Comparison of ENCODE assay signal across 25 cellular contexts in genomic region chr3:56962200-56962599, GRCh38.
DNase-seq lines count a peak whose midpoint lies in the region; ATAC-seq and TF ChIP-seq lines count a peak whose summit lies in the region.
"Had no signal": no experiment of that assay in that cellular context is flagged by ENCODE, and none has a peak within 500 bp of the region (broad histone marks: within the 10 kb centered on the region; RNA-seq: fewer than 3 reads in every experiment).

No MANE protein-coding gene starts in this region.

- no peak overlapping the region for H3K27ac ChIP-seq in CD8-positive, alpha-beta T cell (ENCODE audit: low read depth, low read length)
- H3K27ac ChIP-seq: SJSA1, tibial nerve had no signal

- H3K27me3 Mint-ChIP-seq in CD8-positive, alpha-beta T cell (ENCODE audit: low read depth), result no peaks in the 10 kb centered on the region
- H3K27me3 Mint-ChIP-seq in natural killer cell treated with Interleukin-12 subunit alpha and Interleukin-12 subunit beta and Interleukin-15 and Interleukin-18, amount 100 ng/mL, for 72 hours, result no peaks in the 10 kb centered on the region
- H3K27me3 Mint-ChIP-seq: activated CD8-positive, alpha-beta T cell treated with anti-CD3 and anti-CD28 coated beads for 36 hours; activated T-cell treated with anti-CD3 and anti-CD28 coated beads, Interleukin-2, amount 50 U/mL, for 24 hours had no signal

- H3K36me3 ChIP-seq in CD8-positive, alpha-beta T cell (ENCODE audit: insufficient read depth, low read length), result no peaks in the 10 kb centered on the region
- H3K36me3 ChIP-seq: SJSA1, tibial nerve had no signal

- TF ChIP-seq CTCF in CD8-positive, alpha-beta T cell (IDR thresholded peaks at IDR 0.05), result no peak

- no peaks in the 10 kb centered on the region for H3K9me3 ChIP-seq in CD8-positive, alpha-beta T cell (ENCODE audit: low read length)
- H3K9me3 ChIP-seq: SJSA1 had no signal

- no peak overlapping the region for H3K27ac Mint-ChIP-seq in CD8-positive, alpha-beta T cell
- no peak overlapping the region for H3K27ac Mint-ChIP-seq in natural killer cell treated with Interleukin-12 subunit alpha and Interleukin-12 subunit beta and Interleukin-15 and Interleukin-18, amount 100 ng/mL, for 72 hours
- H3K27ac Mint-ChIP-seq: activated CD8-positive, alpha-beta T cell treated with anti-CD3 and anti-CD28 coated beads for 36 hours; activated T-cell treated with anti-CD3 and anti-CD28 coated beads, Interleukin-2, amount 50 U/mL, for 24 hours had no signal

- POLR2A ChIA-PET in CD8-positive, alpha-beta T cell (lab: Charles Lee), result no interaction called here

- intact Hi-C loops in CD8-positive, alpha-beta T cell (cut with DNase I, micrococcal nuclease), result no loop called here

- H3K36me3 Mint-ChIP-seq in CD8-positive, alpha-beta T cell, result no peaks in the 10 kb centered on the region
- no peaks in the 10 kb centered on the region for H3K36me3 Mint-ChIP-seq in natural killer cell treated with Interleukin-12 subunit alpha and Interleukin-12 subunit beta and Interleukin-15 and Interleukin-18, amount 100 ng/mL, for 72 hours

- CTCF ChIA-PET in CD8-positive, alpha-beta T cell (lab: Charles Lee), result interaction anchor here (0.9 to 1.8 kb wide), 2 partner anchors 162 to 260 kb away, joined by 3 to 6 read pairs; no protein-coding TSS in a partner anchor

- H3K9me3 Mint-ChIP-seq in CD8-positive, alpha-beta T cell, result peaks cover 3% of the 10 kb centered on the region
- H3K9me3 Mint-ChIP-seq in natural killer cell treated with Interleukin-12 subunit alpha and Interleukin-12 subunit beta and Interleukin-15 and Interleukin-18, amount 100 ng/mL, for 72 hours, result no peaks in the 10 kb centered on the region
- H3K9me3 Mint-ChIP-seq: activated CD8-positive, alpha-beta T cell treated with anti-CD3 and anti-CD28 coated beads for 36 hours had no signal

- DNase-seq in DMS 273 treated with DMSO at 0.1 percent for 48 hours (lab: John Stamatoyannopoulos, UW) (peak; percentile 2), NCI-H187 treated with DMSO at 0.1 percent for 48 hours (lab: John Stamatoyannopoulos, UW) (peak; percentile 57), myocyte (ENCODE audit: low read depth) (peak; percentile 22)
- no peak for DNase-seq in CD8-positive, alpha-beta T cell
- no peak for DNase-seq in natural killer cell treated with Interleukin-12 subunit alpha and Interleukin-12 subunit beta and Interleukin-15 and Interleukin-18, amount 100 ng/mL, for 72 hours (ENCODE audit: low spot score)
- DNase-seq: activated CD4-positive, CD25-positive, alpha-beta regulatory T cell; activated CD8-positive, alpha-beta T cell treated with anti-CD3 and anti-CD28 coated beads for 36 hours; activated naive CD4-positive, alpha-beta T cell treated with anti-CD3 and anti-CD28 coated beads, Interleukin-2, amount 50 U/mL, for 16 hours; activated T-cell treated with anti-CD3 and anti-CD28 coated beads, Interleukin-2, amount 50 U/mL, for 24 hours; AML-193; aorta; cerebellar nuclear complex; COR-L47; effector CD4-positive, alpha-beta T cell; left ventricle myocardium superior; NCI-H1105 treated with DMSO at 0.1 percent for 48 hours; NCI-H526; occipital lobe; stimulated activated CD4-positive, alpha-beta T cell treated with anti-CD3 and anti-CD28 coated beads, Interleukin-1b, Interleukin-23, amount 100 ng/mL, for 48 hours; stimulated activated naive CD4-positive, alpha-beta T cell treated with Interleukin-2 at 50 U/mL for 16 hours; T-helper 9 cell had no signal

- ATAC-seq in SK-N-SH treated with all-trans-retinoic acid at 6 μM for 48 hours (peak; percentile 40; the same call in 1 of the 3 replicates), HG03442 (IDR thresholded peaks at IDR 0.05; ENCODE audit: unreplicated experiment) (no peak)
- ATAC-seq in CD8-positive, alpha-beta T cell, result no peak
- no peak for ATAC-seq in natural killer cell treated with Interleukin-12 subunit alpha and Interleukin-12 subunit beta and Interleukin-15 and Interleukin-18, amount 100 ng/mL, for 72 hours
- ATAC-seq: activated CD8-positive, alpha-beta T cell treated with anti-CD3 and anti-CD28 coated beads for 36 hours; left ventricle myocardium superior had no signal

- H3K4me1 ChIP-seq in CD8-positive, alpha-beta T cell (ENCODE audit: insufficient read depth, low read length), result no peaks in the 10 kb centered on the region
- H3K4me1 ChIP-seq: SJSA1, tibial nerve had no signal

- H3K4me3 Mint-ChIP-seq in CD8-positive, alpha-beta T cell, result no peak overlapping the region
- H3K4me3 Mint-ChIP-seq in natural killer cell treated with Interleukin-12 subunit alpha and Interleukin-12 subunit beta and Interleukin-15 and Interleukin-18, amount 100 ng/mL, for 72 hours, result no peak overlapping the region
- H3K4me3 Mint-ChIP-seq: activated CD8-positive, alpha-beta T cell treated with anti-CD3 and anti-CD28 coated beads for 36 hours; activated T-cell treated with anti-CD3 and anti-CD28 coated beads, Interleukin-2, amount 50 U/mL, for 24 hours had no signal

- H3K4me3 ChIP-seq in CD8-positive, alpha-beta T cell (ENCODE audit: low read depth, low read length), result no peak overlapping the region
- H3K4me3 ChIP-seq: SJSA1, tibial nerve had no signal

- H3K27me3 ChIP-seq in CD8-positive, alpha-beta T cell (ENCODE audit: insufficient read depth, low read length), result no peaks in the 10 kb centered on the region
- H3K27me3 ChIP-seq: SJSA1, tibial nerve had no signal

- no peaks in the 10 kb centered on the region for H3K4me1 Mint-ChIP-seq in CD8-positive, alpha-beta T cell (ENCODE audit: low read depth)
- H3K4me1 Mint-ChIP-seq in natural killer cell treated with Interleukin-12 subunit alpha and Interleukin-12 subunit beta and Interleukin-15 and Interleukin-18, amount 100 ng/mL, for 72 hours (ENCODE audit: low read depth in 2 of 2), result peaks cover 0 to 8% of the 10 kb centered on the region in 2 donors

TF ChIP-seq in SK-N-SH treated with all-trans-retinoic acid at 6 μM for 48 hours, 23 proteins besides CTCF, POLR2A, EP300 and RAD21:
- TF ChIP-seq RARB (CRISPR knock-in tag; IDR thresholded peaks at IDR 0.05), result no peak
- no peak for TF ChIP-seq ZFP30 (CRISPR knock-in tag; IDR thresholded peaks at IDR 0.05)
- no peak for TF ChIP-seq TCF4 (CRISPR knock-in tag; IDR thresholded peaks at IDR 0.05; ENCODE audit: borderline replicate concordance)
- no peak for TF ChIP-seq ZNF70 (CRISPR knock-in tag; IDR thresholded peaks at IDR 0.05)
- TF ChIP-seq ISL1 (CRISPR knock-in tag; IDR thresholded peaks at IDR 0.05), result no peak
- no peak for TF ChIP-seq PATZ1 (CRISPR knock-in tag; IDR thresholded peaks at IDR 0.05; ENCODE audit: borderline replicate concordance)
TF ChIP-seq in SK-N-SH treated with all-trans-retinoic acid at 6 μM for 48 hours: peak in this region for 0.

Comparison
In these comparisons a context has a peak if more than half of its experiments do, and no peak if none do; other contexts are left out.
1. DNase-seq: peak in DMS 273 treated with DMSO at 0.1 percent for 48 hours (single experiment), NCI-H187 treated with DMSO at 0.1 percent for 48 hours (single experiment) and myocyte (single experiment); none in CD8-positive, alpha-beta T cell (0 of 7) and natural killer cell treated with Interleukin-12 subunit alpha and Interleukin-12 subunit beta and Interleukin-15 and Interleukin-18, amount 100 ng/mL, for 72 hours (single experiment).